ENCODE assay signal across 1 cellular context in genomic region chr16:70476272-70477020, GRCh38.
TF ChIP-seq lines count a peak whose summit lies in the region.

No MANE protein-coding gene starts in this region.

TF ChIP-seq in endothelial cell of umbilical vein, 7 proteins besides CTCF, POLR2A, EP300 and RAD21:
- TF ChIP-seq EZH2 (IDR thresholded peaks at IDR 0.05; ENCODE audit: borderline replicate concordance, low read depth, low read length, severe bottlenecking) (no peak), JUN (IDR thresholded peaks at IDR 0.05; ENCODE audit: borderline replicate concordance, insufficient read depth, insufficient read length, low read depth) (peak; percentile 86), GATA2 (IDR thresholded peaks at IDR 0.05; ENCODE audit: insufficient read depth, insufficient read length, low read depth, low read length) (no peak), FOS (IDR thresholded peaks at IDR 0.05; ENCODE audit: borderline replicate concordance, insufficient read depth, low read length) (peak; percentile 85), POLR2AphosphoS5 (IDR thresholded peaks at IDR 0.05; ENCODE audit: insufficient read depth, low read depth, low read length) (peak; percentile 70)
- TF ChIP-seq, protein P1, sequence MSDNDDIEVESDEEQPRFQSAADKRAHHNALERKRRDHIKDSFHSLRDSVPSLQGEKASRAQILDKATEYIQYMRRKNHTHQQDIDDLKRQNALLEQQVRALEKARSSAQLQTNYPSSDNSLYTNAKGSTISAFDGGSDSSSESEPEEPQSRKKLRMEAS (IDR thresholded peaks at IDR 0.05; ENCODE audit: insufficient read depth, insufficient read length) = no peak
